19 cellular contexts compared by ENCODE assay signal in the genomic region with DNA sequence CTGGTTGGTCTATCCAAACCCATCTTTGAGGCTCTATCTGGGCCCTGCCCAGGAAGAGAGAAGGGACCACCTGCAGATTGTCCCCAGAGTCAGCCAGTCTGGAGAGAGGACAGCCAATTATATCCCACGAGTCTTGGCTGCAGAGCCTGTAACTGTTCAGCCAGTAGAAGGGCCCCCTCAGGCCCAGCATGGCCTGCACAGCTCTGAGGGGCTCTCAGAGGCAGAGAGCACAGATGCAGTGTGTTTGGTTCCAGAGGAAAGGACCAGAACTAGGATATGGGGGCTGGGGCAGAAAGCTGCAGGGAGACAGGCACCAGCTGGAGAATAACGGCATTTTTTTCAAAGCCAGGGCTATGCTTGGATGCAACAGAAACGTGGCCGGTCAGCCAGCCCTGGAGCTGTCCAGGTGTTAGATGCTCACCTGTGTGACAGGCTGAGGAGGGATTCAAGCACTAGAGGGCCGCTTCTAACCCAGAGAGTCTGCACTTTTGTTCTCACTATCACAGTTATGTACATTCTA.
"Had no signal": no experiment of that assay in that cellular context is flagged by ENCODE, and none has a peak within 500 bp of the region (broad histone marks: within the 10 kb centered on the region; RNA-seq: fewer than 3 reads in every experiment).

No MANE protein-coding gene starts in this region.

- H3K27ac ChIP-seq: adrenal gland, epithelial cell of prostate, foreskin keratinocyte, suprapubic skin, vagina had no signal

- H3K9me3 ChIP-seq: adrenal gland, suprapubic skin, vagina had no signal

- H3K4me3 ChIP-seq: adrenal gland, lung, suprapubic skin, vagina had no signal

- H3K36me3 ChIP-seq: adrenal gland, suprapubic skin, vagina had no signal

- DNase-seq: activated CD4-positive, alpha-beta T cell treated with anti-CD3 and anti-CD28 coated beads, Interleukin-2, amount 50 U/mL, for 1 hour; activated CD4-positive, CD25-positive, alpha-beta regulatory T cell treated with anti-CD3 and anti-CD28 coated beads, Interleukin-2, amount 50 U/mL, for 72 hours; activated effector memory CD4-positive, alpha-beta T cell treated with anti-CD3 and anti-CD28 coated beads, Interleukin-2, amount 50 U/mL, for 16 hours; activated naive CD4-positive, alpha-beta T cell treated with anti-CD3 and anti-CD28 coated beads, Interleukin-2, amount 50 U/mL, for 16 hours; activated T-cell treated with anti-CD3 and anti-CD28 coated beads, Interleukin-2, amount 50 U/mL, for 72 hours; adrenal gland; dermis blood vessel endothelial cell; effector memory CD8-positive, alpha-beta T cell; foreskin keratinocyte; nephron progenitor cell; occipital lobe; retina; stimulated activated CD4-positive, alpha-beta T cell treated with anti-CD3 and anti-CD28 coated beads, Interleukin-2, amount 100 ng/mL, for 24 hours; trophoblast cell had no signal

- H3K4me1 ChIP-seq: adrenal gland, foreskin keratinocyte, suprapubic skin, vagina had no signal

- ATAC-seq: activated T-cell treated with anti-CD3 and anti-CD28 coated beads, Interleukin-2, amount 50 U/mL, for 72 hours; effector memory CD8-positive, alpha-beta T cell; foreskin keratinocyte; left lobe of liver had no signal

- H3K27me3 ChIP-seq: adrenal gland, foreskin keratinocyte, vagina had no signal
